Comparison of ENCODE assay signal across 1 cellular context in the genomic region with DNA sequence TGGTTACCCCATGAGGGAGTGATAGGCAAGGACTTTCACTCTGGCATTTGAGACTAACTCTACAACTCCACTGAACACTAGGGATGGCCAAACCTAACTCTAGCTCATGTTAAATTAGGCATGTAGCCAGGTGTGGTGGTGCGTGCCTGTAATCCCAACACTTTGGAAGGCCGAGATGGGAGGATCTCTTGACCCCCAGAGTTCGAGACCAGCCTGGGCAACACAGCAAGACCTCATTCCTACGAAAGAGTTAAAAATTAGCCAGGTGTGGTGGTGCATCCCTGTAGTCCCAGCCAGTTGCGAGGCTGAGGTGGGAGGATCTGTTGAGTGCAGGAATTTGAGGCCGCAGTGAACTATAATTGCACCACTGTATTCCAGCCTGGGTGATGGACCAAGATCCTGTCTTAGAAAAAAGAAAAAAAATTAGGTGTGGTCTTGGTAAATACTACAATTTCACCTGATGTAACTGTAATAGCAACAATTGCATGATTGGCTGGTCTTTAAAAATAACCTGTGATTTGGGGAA.
TF ChIP-seq lines count a peak whose summit lies in the region.

No MANE protein-coding gene starts in this region.

TF ChIP-seq in HCT116, 20 proteins besides CTCF, POLR2A, EP300 and RAD21:
- TF ChIP-seq JUND (IDR thresholded peaks at IDR 0.05) (no peak), EZH2phosphoT487 (IDR thresholded peaks at IDR 0.05; ENCODE audit: borderline replicate concordance) (no peak), ZFX (IDR thresholded peaks at IDR 0.05) (no peak)
- TF ChIP-seq, protein P1, sequence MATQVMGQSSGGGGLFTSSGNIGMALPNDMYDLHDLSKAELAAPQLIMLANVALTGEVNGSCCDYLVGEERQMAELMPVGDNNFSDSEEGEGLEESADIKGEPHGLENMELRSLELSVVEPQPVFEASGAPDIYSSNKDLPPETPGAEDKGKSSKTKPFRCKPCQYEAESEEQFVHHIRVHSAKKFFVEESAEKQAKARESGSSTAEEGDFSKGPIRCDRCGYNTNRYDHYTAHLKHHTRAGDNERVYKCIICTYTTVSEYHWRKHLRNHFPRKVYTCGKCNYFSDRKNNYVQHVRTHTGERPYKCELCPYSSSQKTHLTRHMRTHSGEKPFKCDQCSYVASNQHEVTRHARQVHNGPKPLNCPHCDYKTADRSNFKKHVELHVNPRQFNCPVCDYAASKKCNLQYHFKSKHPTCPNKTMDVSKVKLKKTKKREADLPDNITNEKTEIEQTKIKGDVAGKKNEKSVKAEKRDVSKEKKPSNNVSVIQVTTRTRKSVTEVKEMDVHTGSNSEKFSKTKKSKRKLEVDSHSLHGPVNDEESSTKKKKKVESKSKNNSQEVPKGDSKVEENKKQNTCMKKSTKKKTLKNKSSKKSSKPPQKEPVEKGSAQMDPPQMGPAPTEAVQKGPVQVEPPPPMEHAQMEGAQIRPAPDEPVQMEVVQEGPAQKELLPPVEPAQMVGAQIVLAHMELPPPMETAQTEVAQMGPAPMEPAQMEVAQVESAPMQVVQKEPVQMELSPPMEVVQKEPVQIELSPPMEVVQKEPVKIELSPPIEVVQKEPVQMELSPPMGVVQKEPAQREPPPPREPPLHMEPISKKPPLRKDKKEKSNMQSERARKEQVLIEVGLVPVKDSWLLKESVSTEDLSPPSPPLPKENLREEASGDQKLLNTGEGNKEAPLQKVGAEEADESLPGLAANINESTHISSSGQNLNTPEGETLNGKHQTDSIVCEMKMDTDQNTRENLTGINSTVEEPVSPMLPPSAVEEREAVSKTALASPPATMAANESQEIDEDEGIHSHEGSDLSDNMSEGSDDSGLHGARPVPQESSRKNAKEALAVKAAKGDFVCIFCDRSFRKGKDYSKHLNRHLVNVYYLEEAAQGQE (IDR thresholded peaks at IDR 0.05; ENCODE audit: low read depth) = no peak
